ENCODE assay signal across 8 cellular contexts in genomic region chr14:32896979-32897723, GRCh38. TPM values are rescaled to one million over a fixed set of nuclear protein-coding genes. Genes with fewer than 3 reads are reported as not detected.
A peak's percentile ranks its signal among the peaks of the same experiment; 100 is the strongest.
DNase-seq lines count a peak whose midpoint lies in the region; ATAC-seq lines count a peak whose summit lies in the region.

No MANE protein-coding gene starts in this region.

- H3K27ac Mint-ChIP-seq in T-helper 2 cell treated with Interferon-gamma antibody and Interleukin-4, amounts not matched to agents 5 μg/mL and 100 μg/mL, for 36 hours = no peak overlapping the region
- peak overlapping the region; percentile 30 for H3K27ac Mint-ChIP-seq in activated CD8-positive, alpha-beta T cell treated with anti-CD3 and anti-CD28 coated beads, Interleukin-2, amount 10 ng/mL, durations not matched to agents 7 days and 5 days
- H3K27ac Mint-ChIP-seq in stimulated activated naive B cell treated with anti-CD40 and anti-IgM and Interleukin-4, amounts not matched to agents 10 μg/mL and 1 μg/mL and 100 μg/mL, for 72 hours = no peak overlapping the region

- CTCF ChIA-PET in activated CD8-positive, alpha-beta T cell treated with anti-CD3 and anti-CD28 coated beads, Interleukin-2, amount 10 ng/mL, durations not matched to agents 7 days and 5 days (lab: Charles Lee) = no interaction called here

- no peak for DNase-seq in T-helper 2 cell treated with Interferon-gamma antibody and Interleukin-4, amounts not matched to agents 5 μg/mL and 100 μg/mL, for 36 hours (ENCODE audit: low spot score)
- no peak for DNase-seq in T-helper 2 cell
- DNase-seq in activated CD8-positive, alpha-beta T cell treated with anti-CD3 and anti-CD28 coated beads, Interleukin-2, amount 10 ng/mL, durations not matched to agents 7 days and 5 days = no peak
- DNase-seq in hippocampal formation (lab: John Stamatoyannopoulos, UW) = peak; percentile 9 to 48
- DNase-seq in stimulated activated naive B cell treated with anti-CD40 and anti-IgM and Interleukin-4, amounts not matched to agents 10 μg/mL and 1 μg/mL and 100 μg/mL, for 72 hours = no peak
- no peak for DNase-seq in germinal center (ENCODE audit: low spot score)
- DNase-seq in Kasumi-1 (lab: John Stamatoyannopoulos, UW) = no peak

- H3K36me3 Mint-ChIP-seq in T-helper 2 cell treated with Interferon-gamma antibody and Interleukin-4, amounts not matched to agents 5 μg/mL and 100 μg/mL, for 36 hours (ENCODE audit: low read depth) = no peaks in the 10 kb centered on the region
- H3K36me3 Mint-ChIP-seq in activated CD8-positive, alpha-beta T cell treated with anti-CD3 and anti-CD28 coated beads, Interleukin-2, amount 10 ng/mL, durations not matched to agents 7 days and 5 days (ENCODE audit: low read depth) = no peaks in the 10 kb centered on the region
- no peaks in the 10 kb centered on the region for H3K36me3 Mint-ChIP-seq in stimulated activated naive B cell treated with anti-CD40 and anti-IgM and Interleukin-4, amounts not matched to agents 10 μg/mL and 1 μg/mL and 100 μg/mL, for 72 hours

- ATAC-seq in activated CD8-positive, alpha-beta T cell treated with anti-CD3 and anti-CD28 coated beads, Interleukin-2, amount 10 ng/mL, durations not matched to agents 7 days and 5 days = no peak
- no peak for ATAC-seq in stimulated activated naive B cell treated with anti-CD40 and anti-IgM and Interleukin-4, amounts not matched to agents 10 μg/mL and 1 μg/mL and 100 μg/mL, for 72 hours (replicated peaks)
- no peak for ATAC-seq in HG03342 (IDR thresholded peaks at IDR 0.05; ENCODE audit: unreplicated experiment)

- peaks cover 3% of the 10 kb centered on the region for H3K4me1 Mint-ChIP-seq in T-helper 2 cell treated with Interferon-gamma antibody and Interleukin-4, amounts not matched to agents 5 μg/mL and 100 μg/mL, for 36 hours (ENCODE audit: low read depth)
- H3K4me1 Mint-ChIP-seq in activated CD8-positive, alpha-beta T cell treated with anti-CD3 and anti-CD28 coated beads, Interleukin-2, amount 10 ng/mL, durations not matched to agents 7 days and 5 days (ENCODE audit: low read depth) = peaks cover 7% of the 10 kb centered on the region
- peaks cover 0 to 3% of the 10 kb centered on the region in 2 donors for H3K4me1 Mint-ChIP-seq in stimulated activated naive B cell treated with anti-CD40 and anti-IgM and Interleukin-4, amounts not matched to agents 10 μg/mL and 1 μg/mL and 100 μg/mL, for 72 hours

- no peaks in the 10 kb centered on the region for H3K9me3 Mint-ChIP-seq in T-helper 2 cell treated with Interferon-gamma antibody and Interleukin-4, amounts not matched to agents 5 μg/mL and 100 μg/mL, for 36 hours
- no peaks in the 10 kb centered on the region for H3K9me3 Mint-ChIP-seq in activated CD8-positive, alpha-beta T cell treated with anti-CD3 and anti-CD28 coated beads, Interleukin-2, amount 10 ng/mL, durations not matched to agents 7 days and 5 days (ENCODE audit: insufficient read depth)
- H3K9me3 Mint-ChIP-seq in stimulated activated naive B cell treated with anti-CD40 and anti-IgM and Interleukin-4, amounts not matched to agents 10 μg/mL and 1 μg/mL and 100 μg/mL, for 72 hours = peaks cover 0 to 1% of the 10 kb centered on the region in 2 donors

- peak overlapping the region; percentile 85 for H3K4me3 Mint-ChIP-seq in T-helper 2 cell treated with Interferon-gamma antibody and Interleukin-4, amounts not matched to agents 5 μg/mL and 100 μg/mL, for 36 hours
- H3K4me3 Mint-ChIP-seq in activated CD8-positive, alpha-beta T cell treated with anti-CD3 and anti-CD28 coated beads, Interleukin-2, amount 10 ng/mL, durations not matched to agents 7 days and 5 days = peak overlapping the region; percentile 66
- peak overlapping the region; percentile 12 to 70 for H3K4me3 Mint-ChIP-seq in stimulated activated naive B cell treated with anti-CD40 and anti-IgM and Interleukin-4, amounts not matched to agents 10 μg/mL and 1 μg/mL and 100 μg/mL, for 72 hours

- no peaks in the 10 kb centered on the region for H3K27me3 Mint-ChIP-seq in T-helper 2 cell treated with Interferon-gamma antibody and Interleukin-4, amounts not matched to agents 5 μg/mL and 100 μg/mL, for 36 hours (ENCODE audit: low read depth)
- peaks cover 2% of the 10 kb centered on the region for H3K27me3 Mint-ChIP-seq in activated CD8-positive, alpha-beta T cell treated with anti-CD3 and anti-CD28 coated beads, Interleukin-2, amount 10 ng/mL, durations not matched to agents 7 days and 5 days (ENCODE audit: low read depth)
- H3K27me3 Mint-ChIP-seq in stimulated activated naive B cell treated with anti-CD40 and anti-IgM and Interleukin-4, amounts not matched to agents 10 μg/mL and 1 μg/mL and 100 μg/mL, for 72 hours = no peaks in the 10 kb centered on the region

- POLR2A ChIA-PET in activated CD8-positive, alpha-beta T cell treated with anti-CD3 and anti-CD28 coated beads, Interleukin-2, amount 10 ng/mL, durations not matched to agents 7 days and 5 days (lab: Charles Lee) = no interaction called here

RNA-seq across cellular contexts. Expression of gene NPAS3, which starts 41.5 kb away (rescaled TPM):
- total RNA-seq in activated CD8-positive, alpha-beta T cell treated with anti-CD3 and anti-CD28 coated beads, Interleukin-2, amount 10 ng/mL, durations not matched to agents 7 days and 5 days = not detected

Comparison
In these comparisons a context has a peak if more than half of its experiments do, and no peak if none do; other contexts are left out.
1. DNase-seq: peak in hippocampal formation (2 of 2); none in T-helper 2 cell treated with Interferon-gamma antibody and Interleukin-4, amounts not matched to agents 5 μg/mL and 100 μg/mL, for 36 hours (single experiment), T-helper 2 cell (0 of 5), activated CD8-positive, alpha-beta T cell treated with anti-CD3 and anti-CD28 coated beads, Interleukin-2, amount 10 ng/mL, durations not matched to agents 7 days and 5 days (single experiment), stimulated activated naive B cell treated with anti-CD40 and anti-IgM and Interleukin-4, amounts not matched to agents 10 μg/mL and 1 μg/mL and 100 μg/mL, for 72 hours (single experiment), germinal center (single experiment) and Kasumi-1 (0 of 2).
2. Peak in every context shown above with its lines, with median percentiles within 50 percentile points of each other: H3K4me3 Mint-ChIP-seq.